In the genomic region with DNA sequence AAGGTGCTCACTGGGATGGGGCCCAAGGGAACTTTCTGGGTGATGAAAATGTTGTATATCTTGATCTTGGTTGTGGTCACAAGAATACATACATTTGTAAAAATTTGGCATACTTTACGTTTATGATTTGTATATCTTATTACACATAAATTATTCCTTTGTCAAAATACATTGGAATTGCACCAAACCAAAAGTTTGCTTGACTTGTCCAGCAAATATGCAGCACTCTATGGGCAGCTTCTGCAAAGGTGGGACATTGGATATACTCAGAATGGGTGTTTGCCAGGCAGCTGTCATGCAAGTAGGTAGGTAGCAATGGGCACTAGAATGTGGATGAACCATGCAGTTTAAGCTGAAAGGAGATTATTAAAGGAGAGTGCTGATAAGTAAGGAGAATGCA, we compare ENCODE assay signal across 11 cellular contexts.
"Had no signal": no experiment of that assay in that cellular context is flagged by ENCODE, and none has a peak within 500 bp of the region (broad histone marks: within the 10 kb centered on the region; RNA-seq: fewer than 3 reads in every experiment).

No MANE protein-coding gene starts in this region.

- H3K27ac ChIP-seq: GM23248 had no signal

- H3K4me3 Mint-ChIP-seq: GM23338, H9, HFFc6 had no signal

- H3K9ac ChIP-seq: GM23248 had no signal

- H3K4me1 ChIP-seq: HAP-1 had no signal

- H3K4me2 ChIP-seq: GM23338 had no signal

- H2AFZ ChIP-seq: GM23248, GM23338 had no signal

- H3K9me3 Mint-ChIP-seq: GM23338, H9, HFFc6 had no signal

- ATAC-seq: GM23338, HCT116 had no signal

- H3K27ac Mint-ChIP-seq: GM23338, H9, HFFc6 had no signal

- H3K4me3 ChIP-seq: GM23248, GM23338, HAP-1 had no signal

- DNase-seq: GM23248, GOT3, H7, H9, HCEC 1CT, HFFc6 had no signal

- H3K36me3 ChIP-seq: HAP-1 had no signal

- FAIRE-seq: H1, H54 had no signal

- H3K9me3 ChIP-seq: HAP-1 had no signal
